In genomic region chr1:235892734-235893413, GRCh38 we compare ENCODE assay signal across 1 cellular context.
A peak's percentile ranks its signal among the peaks of the same experiment; 100 is the strongest.
TF ChIP-seq lines count a peak whose summit lies in the region.

No MANE protein-coding gene starts in this region.

TF ChIP-seq in HepG2, 621 proteins besides CTCF, POLR2A, EP300 and RAD21 (continued from another document and continues in another):
- no peak for TF ChIP-seq BRCA1 (CRISPR knock-in tag; IDR thresholded peaks at IDR 0.05)
- 0 out of 2 replicates have a peak, but pooled peaks have one; percentile 24 for TF ChIP-seq ZNF331 (CRISPR knock-in tag; IDR thresholded peaks at IDR 0.05)
- no peak for TF ChIP-seq KLF6 (CRISPR knock-in tag; IDR thresholded peaks at IDR 0.05)
- no peak for TF ChIP-seq PHF8 (CRISPR knock-in tag; IDR thresholded peaks at IDR 0.05)
- TF ChIP-seq NRL (CRISPR knock-in tag; IDR thresholded peaks at IDR 0.05; ENCODE audit: borderline replicate concordance) = no peak
- no peak for TF ChIP-seq REST (IDR thresholded peaks at IDR 0.05; ENCODE audit: borderline replicate concordance in 1 of 2, low read depth in 1 of 2, low read length in 2 of 2)
- TF ChIP-seq ZNF788 (CRISPR knock-in tag; IDR thresholded peaks at IDR 0.05; ENCODE audit: borderline replicate concordance) = no peak
- peak; percentile 86 for TF ChIP-seq ESRRA (CRISPR knock-in tag; IDR thresholded peaks at IDR 0.05; ENCODE audit: low read depth)
- TF ChIP-seq PRPF4 (IDR thresholded peaks at IDR 0.05; ENCODE audit: low read depth, low read length, poor library complexity, severe bottlenecking) = no peak
- TF ChIP-seq ZNF652 (CRISPR knock-in tag; IDR thresholded peaks at IDR 0.05; ENCODE audit: borderline replicate concordance, low read depth) = no peak
- TF ChIP-seq SMYD3 (CRISPR knock-in tag; IDR thresholded peaks at IDR 0.05) = peak; percentile 29; the same call in 1 of the 2 replicates
- TF ChIP-seq POGZ (CRISPR knock-in tag; IDR thresholded peaks at IDR 0.05) = peak; percentile 36; the same call in 1 of the 2 replicates
- no peak for TF ChIP-seq CERS6 (CRISPR knock-in tag; IDR thresholded peaks at IDR 0.05)
- no peak for TF ChIP-seq HHEX (CRISPR knock-in tag; IDR thresholded peaks at IDR 0.05)
- TF ChIP-seq ZFP90 (CRISPR knock-in tag; IDR thresholded peaks at IDR 0.05; ENCODE audit: borderline replicate concordance) = no peak
- TF ChIP-seq CREB1 (IDR thresholded peaks at IDR 0.05) = no peak
- TF ChIP-seq CREB1 (CRISPR knock-in tag; IDR thresholded peaks at IDR 0.05) = no peak
- TF ChIP-seq GATA4 (IDR thresholded peaks at IDR 0.05; ENCODE audit: borderline replicate concordance, low read depth) = no peak
- TF ChIP-seq ZNF720 (CRISPR knock-in tag; IDR thresholded peaks at IDR 0.05) = no peak
- no peak for TF ChIP-seq ZNF569 (CRISPR knock-in tag; IDR thresholded peaks at IDR 0.05; ENCODE audit: borderline replicate concordance)
- TF ChIP-seq CCAR2 (optimal IDR thresholded peaks at IDR 0.05; ENCODE audit: low read depth, low read length) = no peak
- no peak for TF ChIP-seq ZNF614 (CRISPR knock-in tag; IDR thresholded peaks at IDR 0.05; ENCODE audit: borderline replicate concordance)
- no peak for TF ChIP-seq ZNF775 (CRISPR knock-in tag; IDR thresholded peaks at IDR 0.05; ENCODE audit: borderline replicate concordance)
- TF ChIP-seq HNRNPK (IDR thresholded peaks at IDR 0.05; ENCODE audit: low read depth, low read length, poor library complexity, severe bottlenecking) = no peak
- no peak for TF ChIP-seq ZNF562 (CRISPR knock-in tag; IDR thresholded peaks at IDR 0.05; ENCODE audit: borderline replicate concordance)
- TF ChIP-seq RFXAP (CRISPR knock-in tag; IDR thresholded peaks at IDR 0.05; ENCODE audit: borderline replicate concordance) = no peak
- TF ChIP-seq MTA3 (CRISPR knock-in tag; IDR thresholded peaks at IDR 0.05) = no peak
- no peak for TF ChIP-seq SP4 (CRISPR knock-in tag; IDR thresholded peaks at IDR 0.05)
- TF ChIP-seq TCF12 (IDR thresholded peaks at IDR 0.05) = no peak
- TF ChIP-seq TCF12 (CRISPR knock-in tag; IDR thresholded peaks at IDR 0.05) = no peak
- TF ChIP-seq TEAD3 (CRISPR knock-in tag; optimal IDR thresholded peaks at IDR 0.05; ENCODE audit: borderline replicate concordance) = peak; percentile 56
- TF ChIP-seq ZBTB40 (IDR thresholded peaks at IDR 0.05) = no peak
- no peak for TF ChIP-seq ZBTB40 (CRISPR knock-in tag; IDR thresholded peaks at IDR 0.05)
- no peak for TF ChIP-seq ZNF276 (CRISPR knock-in tag; IDR thresholded peaks at IDR 0.05; ENCODE audit: low read depth)
- TF ChIP-seq IRX3 (CRISPR knock-in tag; IDR thresholded peaks at IDR 0.05; ENCODE audit: borderline replicate concordance, low read depth) = no peak
- TF ChIP-seq YEATS2 (CRISPR knock-in tag; IDR thresholded peaks at IDR 0.05; ENCODE audit: borderline replicate concordance) = no peak
- TF ChIP-seq PTBP1 (IDR thresholded peaks at IDR 0.05; ENCODE audit: low read depth, low read length, poor library complexity, severe bottlenecking) = no peak
- peak; percentile 78; the same call in 1 of the 2 replicates for TF ChIP-seq SKIL (CRISPR knock-in tag; IDR thresholded peaks at IDR 0.05; ENCODE audit: borderline replicate concordance)
- TF ChIP-seq ZFP41 (CRISPR knock-in tag; IDR thresholded peaks at IDR 0.05; ENCODE audit: borderline replicate concordance) = no peak
- no peak for TF ChIP-seq PRDM10 (CRISPR knock-in tag; IDR thresholded peaks at IDR 0.05; ENCODE audit: low read depth)
- no peak for TF ChIP-seq NFE2 (CRISPR knock-in tag; IDR thresholded peaks at IDR 0.05)
- no peak for TF ChIP-seq RBAK (CRISPR knock-in tag; IDR thresholded peaks at IDR 0.05)
- no peak for TF ChIP-seq SMAD1 (CRISPR knock-in tag; IDR thresholded peaks at IDR 0.05; ENCODE audit: borderline replicate concordance, low read depth)
- no peak for TF ChIP-seq ZBTB20 (CRISPR knock-in tag; IDR thresholded peaks at IDR 0.05; ENCODE audit: borderline replicate concordance, low read depth)
